Comparison of ENCODE assay signal across 22 cellular contexts in genomic region chr6:144316866-144317204, GRCh38. TPM values are rescaled to one million over a fixed set of nuclear protein-coding genes. Genes with fewer than 3 reads are reported as not detected.
DNase-seq lines count a peak whose midpoint lies in the region; ATAC-seq and TF ChIP-seq lines count a peak whose summit lies in the region.
"Had no signal": no experiment of that assay in that cellular context is flagged by ENCODE, and none has a peak within 500 bp of the region (broad histone marks: within the 10 kb centered on the region; RNA-seq: fewer than 3 reads in every experiment).

No MANE protein-coding gene starts in this region.

- DNase-seq in breast epithelium (ENCODE audit: low spot score in 2 of 2) (no peak), MCF 10A (ENCODE audit: unreplicated experiment) (no peak), tibial artery (no peak)
- DNase-seq in central memory CD8-positive, alpha-beta T cell (ENCODE audit: low spot score in 2 of 2), result no peak
- no peak for DNase-seq in activated CD8-positive, alpha-beta memory T cell treated with anti-CD3 and anti-CD28 coated beads, Interleukin-2, amount 50 U/mL, for 48 hours
- DNase-seq: activated CD8-positive, alpha-beta T cell treated with anti-CD3 and anti-CD28 coated beads for 36 hours; activated T-cell treated with anti-CD3 and anti-CD28 coated beads, Interleukin-2, amount 50 U/mL, for 48 hours; body of pancreas; cortex of kidney; mammary epithelial cell; naive B cell; NCI-H1417; NCI-H526; stimulated activated naive B cell treated with anti-CD40 and anti-IgM and Interleukin-4, amounts not matched to agents 10 μg/mL and 1 μg/mL and 100 μg/mL, for 72 hours; upper lobe of left lung had no signal

- no peaks in the 10 kb centered on the region for H3K4me1 Mint-ChIP-seq in MCF 10A (ENCODE audit: insufficient read depth, unreplicated experiment)
- peaks cover 15% of the 10 kb centered on the region for H3K4me1 Mint-ChIP-seq in central memory CD8-positive, alpha-beta T cell

- H3K27ac ChIP-seq in breast epithelium (peak overlapping the region; percentile 0 to 46), tibial artery (peak overlapping the region; percentile 11 to 73)
- H3K27ac ChIP-seq: BLaER1 treated with 17β-estradiol and CSF1 and Interleukin-3, amounts not matched to agents 10 nM and 100 nM had no signal

- TF ChIP-seq POLR2A in breast epithelium (IDR thresholded peaks at IDR 0.05), result no peak

- POLR2A ChIA-PET in MCF 10A (lab: Yijun Ruan, JAX), result no interaction called here

- H3K4me3 ChIP-seq in breast epithelium, result no peak overlapping the region
- no peak overlapping the region for H3K4me3 ChIP-seq in tibial artery
- H3K4me3 ChIP-seq: BLaER1 treated with 17β-estradiol and CSF1 and Interleukin-3, amounts not matched to agents 10 nM and 100 nM; body of pancreas; upper lobe of left lung had no signal

- H3K4me1 ChIP-seq in breast epithelium (peaks cover 0 to 8% of the 10 kb centered on the region in 2 donors), tibial artery (peaks cover 0 to 95% (median 48%) of the 10 kb centered on the region in 4 donors)

- peak; percentile 21 for ATAC-seq in HG03139 (IDR thresholded peaks at IDR 0.05; ENCODE audit: unreplicated experiment)
- no peak for ATAC-seq in central memory CD8-positive, alpha-beta T cell (replicated peaks; ENCODE audit: extremely low read depth, poor library complexity, severe bottlenecking)
- ATAC-seq in HG03097 (IDR thresholded peaks at IDR 0.05; ENCODE audit: low FRiP score, unreplicated experiment), result no peak
- no peak for ATAC-seq in HG02973 (IDR thresholded peaks at IDR 0.05; ENCODE audit: unreplicated experiment)
- ATAC-seq: activated CD8-positive, alpha-beta T cell treated with anti-CD3 and anti-CD28 coated beads for 36 hours; body of pancreas; Right ventricle myocardium inferior; stimulated activated naive B cell treated with anti-CD40 and anti-IgM and Interleukin-4, amounts not matched to agents 10 μg/mL and 1 μg/mL and 100 μg/mL, for 72 hours had no signal

- no peaks in the 10 kb centered on the region for H3K27me3 Mint-ChIP-seq in MCF 10A (ENCODE audit: insufficient read depth, unreplicated experiment)
- no peaks in the 10 kb centered on the region for H3K27me3 Mint-ChIP-seq in central memory CD8-positive, alpha-beta T cell
- H3K27me3 Mint-ChIP-seq: activated CD8-positive, alpha-beta T cell treated with anti-CD3 and anti-CD28 coated beads for 36 hours; activated naive CD8-positive, alpha-beta T cell; naive B cell; stimulated activated naive B cell treated with anti-CD40 and anti-IgM and Interleukin-4, amounts not matched to agents 10 μg/mL and 1 μg/mL and 100 μg/mL, for 72 hours had no signal

- H3K36me3 ChIP-seq in breast epithelium (no peaks in the 10 kb centered on the region), tibial artery (no peaks in the 10 kb centered on the region)
- H3K36me3 ChIP-seq: BLaER1 treated with 17β-estradiol and CSF1 and Interleukin-3, amounts not matched to agents 10 nM and 100 nM; upper lobe of left lung had no signal

- H3K9me3 ChIP-seq in breast epithelium (no peaks in the 10 kb centered on the region), tibial artery (no peaks in the 10 kb centered on the region)
- H3K9me3 ChIP-seq: BLaER1 treated with 17β-estradiol and CSF1 and Interleukin-3, amounts not matched to agents 10 nM and 100 nM; body of pancreas; upper lobe of left lung had no signal

- H3K36me3 Mint-ChIP-seq in MCF 10A (ENCODE audit: insufficient read depth, unreplicated experiment), result peaks cover 18% of the 10 kb centered on the region
- peaks cover 2% of the 10 kb centered on the region for H3K36me3 Mint-ChIP-seq in central memory CD8-positive, alpha-beta T cell (ENCODE audit: insufficient read depth)
- H3K36me3 Mint-ChIP-seq: activated naive CD8-positive, alpha-beta T cell; naive B cell; stimulated activated naive B cell treated with anti-CD40 and anti-IgM and Interleukin-4, amounts not matched to agents 10 μg/mL and 1 μg/mL and 100 μg/mL, for 72 hours had no signal

- intact Hi-C loops in breast epithelium (cut with DNase I; ENCODE audit: low total_unique reads), result no loop called here
- intact Hi-C loops in MCF 10A (cut with micrococcal nuclease), result no loop called here
- intact Hi-C loops in tibial artery (cut with DNase I; ENCODE audit: low total_unique reads), result no loop called here

- no peak overlapping the region for H3K4me3 Mint-ChIP-seq in MCF 10A (ENCODE audit: unreplicated experiment)
- no peak overlapping the region for H3K4me3 Mint-ChIP-seq in central memory CD8-positive, alpha-beta T cell
- H3K4me3 Mint-ChIP-seq: activated CD8-positive, alpha-beta T cell treated with anti-CD3 and anti-CD28 coated beads for 36 hours; activated naive CD8-positive, alpha-beta T cell; naive B cell; stimulated activated naive B cell treated with anti-CD40 and anti-IgM and Interleukin-4, amounts not matched to agents 10 μg/mL and 1 μg/mL and 100 μg/mL, for 72 hours had no signal

- H3K9me3 Mint-ChIP-seq in MCF 10A (ENCODE audit: unreplicated experiment), result no peaks in the 10 kb centered on the region
- no peaks in the 10 kb centered on the region for H3K9me3 Mint-ChIP-seq in central memory CD8-positive, alpha-beta T cell
- H3K9me3 Mint-ChIP-seq: activated CD8-positive, alpha-beta T cell treated with anti-CD3 and anti-CD28 coated beads for 36 hours; stimulated activated naive B cell treated with anti-CD40 and anti-IgM and Interleukin-4, amounts not matched to agents 10 μg/mL and 1 μg/mL and 100 μg/mL, for 72 hours had no signal

- CTCF ChIA-PET in MCF 10A (lab: Yijun Ruan, JAX), result no interaction called here

- TF ChIP-seq CTCF in breast epithelium (IDR thresholded peaks at IDR 0.05) (no peak), MCF 10A (IDR thresholded peaks at IDR 0.05; ENCODE audit: unreplicated experiment) (no peak), tibial artery (IDR thresholded peaks at IDR 0.05) (no peak)

- no peak overlapping the region for H3K27ac Mint-ChIP-seq in MCF 10A (ENCODE audit: low read depth, unreplicated experiment)
- peak overlapping the region; percentile 62 for H3K27ac Mint-ChIP-seq in central memory CD8-positive, alpha-beta T cell (ENCODE audit: low read depth)
- H3K27ac Mint-ChIP-seq: activated CD8-positive, alpha-beta T cell treated with anti-CD3 and anti-CD28 coated beads for 36 hours; activated naive CD8-positive, alpha-beta T cell; stimulated activated naive B cell treated with anti-CD40 and anti-IgM and Interleukin-4, amounts not matched to agents 10 μg/mL and 1 μg/mL and 100 μg/mL, for 72 hours had no signal

- no TSS peak for BruUV-seq in MCF 10A (replicated peaks; lab: Mats Ljungman, UMichigan)

- no peaks in the 10 kb centered on the region for H3K27me3 ChIP-seq in breast epithelium
- H3K27me3 ChIP-seq in tibial artery, result no peaks in the 10 kb centered on the region
- H3K27me3 ChIP-seq: body of pancreas, upper lobe of left lung had no signal

RNA-seq across cellular contexts. Expression of gene UTRN, which starts 31.7 kb away (rescaled TPM):
- total RNA-seq in breast epithelium (100 to 1,000 TPM; 204 to 397 (median 263) TPM), MCF 10A (2022) (78.7 and 84.8 TPM in 2 replicates)
- total RNA-seq: G401 had no signal
